Comparison of ENCODE assay signal across 29 cellular contexts in the genomic region with DNA sequence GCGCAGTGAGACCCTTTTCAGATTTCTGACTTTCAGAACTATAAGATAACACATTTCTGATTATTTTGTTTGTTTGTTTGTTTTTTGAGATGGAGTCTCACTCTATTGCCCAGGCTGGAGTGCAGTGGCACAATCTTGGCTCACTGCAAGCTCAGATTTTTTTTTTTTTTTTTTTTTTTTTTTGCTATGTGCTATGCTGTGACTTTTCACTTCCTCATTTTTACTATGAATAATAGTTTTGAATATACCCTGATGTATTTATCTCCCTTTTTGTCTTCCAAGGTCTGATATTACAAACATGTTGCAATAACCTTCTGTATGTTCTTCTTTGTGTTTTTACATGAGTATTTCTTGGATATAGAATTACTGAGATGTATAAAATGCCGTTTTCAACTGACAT.
"Had no signal": no experiment of that assay in that cellular context is flagged by ENCODE, and none has a peak within 500 bp of the region (broad histone marks: within the 10 kb centered on the region; RNA-seq: fewer than 3 reads in every experiment).

No MANE protein-coding gene starts in this region.

- H3K4me1 ChIP-seq: left lung, lower lobe of right lung, pancreas, prostate gland, stomach, testis, thyroid gland, transverse colon, upper lobe of left lung, vagina had no signal

- H3K9me3 ChIP-seq: pancreas, prostate gland, testis, thyroid gland had no signal

- H3K27me3 ChIP-seq: left lung, pancreas, stomach, testis, thyroid gland, transverse colon, upper lobe of left lung, vagina had no signal

- FAIRE-seq: islet of Langerhans, kidney, pancreas had no signal

- DNase-seq: immature natural killer cell; kidney; left colon; left lung; lower lobe of right lung; mammary epithelial cell; mesenchymal stem cell; naive thymus-derived CD8-positive, alpha-beta T cell; nucleus accumbens; pancreas; posterior cingulate gyrus; retina; right cardiac atrium; stimulated activated CD4-positive, alpha-beta T cell treated with anti-CD3 and anti-CD28 coated beads, Interleukin-12 subunit alpha, Interleukin-12 subunit beta, amount 100 ng/mL, for 4 hours; stimulated activated CD4-positive, alpha-beta T cell treated with anti-CD3 and anti-CD28 coated beads, Interleukin-15, amount 100 ng/mL, for 24 hours; stimulated activated CD4-positive, alpha-beta T cell treated with anti-CD3 and anti-CD28 coated beads, Interleukin-2, amount 100 ng/mL, for 24 hours; stimulated activated CD4-positive, alpha-beta T cell treated with anti-CD3 and anti-CD28 coated beads, Interleukin-4, amount 100 ng/mL, for 1 hour; stimulated activated naive B cell treated with anti-CD40 and anti-IgM and Interleukin-4, amounts not matched to agents 10 μg/mL and 1 μg/mL and 100 μg/mL, for 72 hours; stimulated activated naive CD8-positive, alpha-beta T cell treated with anti-CD3 and anti-CD28 coated beads, Interleukin-15, Interleukin-2, amounts not matched to agents 100 U/mL and 50 U/mL, for 24 hours; stomach; testis; thyroid gland; transverse colon; upper lobe of left lung had no signal

- ATAC-seq: left colon; left lung; lower lobe of right lung; naive thymus-derived CD8-positive, alpha-beta T cell; pancreas; right cardiac atrium; sciatic nerve; stimulated activated naive CD8-positive, alpha-beta T cell treated with anti-CD3 and anti-CD28 coated beads, Interleukin-15, Interleukin-2, amounts not matched to agents 100 U/mL and 50 U/mL, for 24 hours had no signal

- H3K27ac ChIP-seq: left lung, lower lobe of right lung, pancreas, prostate gland, skin epidermis, stomach, testis, thyroid gland, transverse colon, upper lobe of left lung, vagina had no signal

- H3K4me3 ChIP-seq: left lung, lower lobe of right lung, pancreas, prostate gland, skin epidermis, stomach, testis, thyroid gland, transverse colon, upper lobe of left lung, vagina had no signal

- H3K36me3 ChIP-seq: left lung, lower lobe of right lung, pancreas, prostate gland, stomach, thyroid gland, transverse colon, upper lobe of left lung, vagina had no signal
